In the genomic region with DNA sequence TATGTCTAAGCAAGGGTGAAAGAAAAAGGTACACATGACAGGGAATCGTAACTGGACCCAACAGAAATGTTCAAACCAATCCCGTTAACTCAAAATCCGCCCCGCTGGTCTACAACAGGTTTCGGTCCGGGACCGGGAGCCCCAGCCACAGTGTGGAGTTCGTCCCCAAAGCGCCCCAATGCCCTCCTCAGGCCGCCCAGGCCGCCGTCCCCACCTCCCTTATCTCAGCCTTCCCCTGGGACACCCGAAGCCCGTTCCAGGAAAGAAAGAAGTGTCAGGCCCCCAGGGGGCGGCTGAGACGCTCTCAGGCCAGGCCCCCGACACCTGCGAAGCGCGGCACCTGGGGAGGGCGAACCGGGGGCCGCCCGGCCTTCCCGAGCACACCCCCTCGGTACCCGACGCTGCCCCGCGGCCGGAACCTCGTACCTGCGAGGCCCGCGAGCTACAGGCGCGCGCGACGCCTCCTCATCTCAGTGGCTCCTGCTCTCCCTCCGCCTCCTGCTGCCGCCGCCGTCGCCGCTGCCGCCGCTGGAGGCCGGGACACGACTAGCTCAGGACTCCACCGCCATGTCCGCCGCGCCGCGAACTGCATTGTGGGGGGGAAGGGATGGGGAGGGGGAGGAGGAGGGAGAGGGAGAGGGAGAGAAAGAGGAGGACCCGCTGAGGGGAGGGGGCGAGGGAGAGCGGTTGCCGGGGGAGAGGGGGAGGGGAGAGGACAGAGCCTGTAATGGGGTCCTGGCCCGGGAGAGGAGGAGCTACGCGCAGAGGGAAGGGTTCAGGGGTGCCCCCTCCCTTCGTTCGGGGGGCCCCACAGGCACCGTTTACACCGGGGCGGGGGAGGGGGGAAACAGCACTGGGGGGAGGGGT, we compare ENCODE assay signal across 8 cellular contexts. TPM values are rescaled to one million over a fixed set of nuclear protein-coding genes. Genes with fewer than 3 reads are reported as not detected.
DNase-seq lines count a peak whose midpoint lies in the region; ATAC-seq and TF ChIP-seq lines count a peak whose summit lies in the region.

A gene with protein sequence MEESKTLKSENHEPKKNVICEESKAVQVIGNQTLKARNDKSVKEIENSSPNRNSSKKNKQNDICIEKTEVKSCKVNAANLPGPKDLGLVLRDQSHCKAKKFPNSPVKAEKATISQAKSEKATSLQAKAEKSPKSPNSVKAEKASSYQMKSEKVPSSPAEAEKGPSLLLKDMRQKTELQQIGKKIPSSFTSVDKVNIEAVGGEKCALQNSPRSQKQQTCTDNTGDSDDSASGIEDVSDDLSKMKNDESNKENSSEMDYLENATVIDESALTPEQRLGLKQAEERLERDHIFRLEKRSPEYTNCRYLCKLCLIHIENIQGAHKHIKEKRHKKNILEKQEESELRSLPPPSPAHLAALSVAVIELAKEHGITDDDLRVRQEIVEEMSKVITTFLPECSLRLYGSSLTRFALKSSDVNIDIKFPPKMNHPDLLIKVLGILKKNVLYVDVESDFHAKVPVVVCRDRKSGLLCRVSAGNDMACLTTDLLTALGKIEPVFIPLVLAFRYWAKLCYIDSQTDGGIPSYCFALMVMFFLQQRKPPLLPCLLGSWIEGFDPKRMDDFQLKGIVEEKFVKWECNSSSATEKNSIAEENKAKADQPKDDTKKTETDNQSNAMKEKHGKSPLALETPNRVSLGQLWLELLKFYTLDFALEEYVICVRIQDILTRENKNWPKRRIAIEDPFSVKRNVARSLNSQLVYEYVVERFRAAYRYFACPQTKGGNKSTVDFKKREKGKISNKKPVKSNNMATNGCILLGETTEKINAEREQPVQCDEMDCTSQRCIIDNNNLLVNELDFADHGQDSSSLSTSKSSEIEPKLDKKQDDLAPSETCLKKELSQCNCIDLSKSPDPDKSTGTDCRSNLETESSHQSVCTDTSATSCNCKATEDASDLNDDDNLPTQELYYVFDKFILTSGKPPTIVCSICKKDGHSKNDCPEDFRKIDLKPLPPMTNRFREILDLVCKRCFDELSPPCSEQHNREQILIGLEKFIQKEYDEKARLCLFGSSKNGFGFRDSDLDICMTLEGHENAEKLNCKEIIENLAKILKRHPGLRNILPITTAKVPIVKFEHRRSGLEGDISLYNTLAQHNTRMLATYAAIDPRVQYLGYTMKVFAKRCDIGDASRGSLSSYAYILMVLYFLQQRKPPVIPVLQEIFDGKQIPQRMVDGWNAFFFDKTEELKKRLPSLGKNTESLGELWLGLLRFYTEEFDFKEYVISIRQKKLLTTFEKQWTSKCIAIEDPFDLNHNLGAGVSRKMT (N-terminal part only) (minus strand): TSS at position 588 of the 867 bp plus-strand sequence. CDS start 26,812 bp downstream, outside the sequence.

- no peak for TF ChIP-seq RAD21 in IMR-90 (IDR thresholded peaks at IDR 0.05; ENCODE audit: low read length)

- peak within 1 kb of the TSS; percentile 30; the same call in 1 of the 2 replicates for H3K18ac ChIP-seq in IMR-90 (ENCODE audit: low read depth, low read length)

- no peaks in the 10 kb centered on the region for H3K9me3 ChIP-seq in IMR-90 (ENCODE audit: control insufficient read depth, insufficient read depth, low read length)
- H3K9me3 ChIP-seq in Panc1 (ENCODE audit: control insufficient read depth, insufficient read depth, low read depth, low read length), result no peaks in the 10 kb centered on the region

- H3K4me2 ChIP-seq in IMR-90 (ENCODE audit: low read depth, low read length), result peak within 1 kb of the TSS; percentile 86

- H2BK5ac ChIP-seq in IMR-90 (ENCODE audit: low read depth, low read length, poor library complexity, severe bottlenecking), result peak within 1 kb of the TSS; percentile 85

- H3K27me3 ChIP-seq in IMR-90 (ENCODE audit: control insufficient read depth, insufficient read depth, low read length), result no peaks in the 10 kb centered on the region
- no peaks in the 10 kb centered on the region for H3K27me3 ChIP-seq in Panc1 (ENCODE audit: control insufficient read depth, insufficient read depth, low read length)

- H3K4me1 ChIP-seq in IMR-90 (ENCODE audit: control insufficient read depth, insufficient read depth, low read length), result peaks cover 4% of the 10 kb centered on the region
- peaks cover 26% of the 10 kb centered on the region for H3K4me1 ChIP-seq in Panc1 (ENCODE audit: control insufficient read depth, insufficient read depth, low read length)

- dilution Hi-C loops in IMR-90 (cut with HindIII; ENCODE audit: low sequenced_read_pairs, unreplicated experiment), result no loop called here

- TF ChIP-seq CTCF in IMR-90 (conservative IDR thresholded peaks at IDR 0.05; ENCODE audit: low read depth, low read length) (0 out of 2 replicates have a peak, but pooled peaks have one; percentile 10), Panc1 (IDR thresholded peaks at IDR 0.05) (no peak)

- peak within 1 kb of the TSS; percentile 78 for H3K14ac ChIP-seq in IMR-90 (replicated peaks; ENCODE audit: low read depth, low read length)

- H4K20me1 ChIP-seq in IMR-90 (ENCODE audit: insufficient read depth, low read length), result peaks cover 40% of the 10 kb centered on the region

- peak within 1 kb of the TSS; percentile 83 for H3K9ac ChIP-seq in IMR-90 (ENCODE audit: low read depth, low read length)

- peak within 1 kb of the TSS; percentile 70 for H3K23ac ChIP-seq in IMR-90 (ENCODE audit: low read depth, low read length)

- H3K4me3 ChIP-seq in IMR-90 (ENCODE audit: insufficient read depth, low read depth, low read length) (peak within 1 kb of the TSS; percentile 91), Panc1 (ENCODE audit: low read depth in 2 of 2, low read length in 2 of 2) (peak within 1 kb of the TSS; percentile 81 to 96)

- peak within 1 kb of the TSS in 8 of 10 donors; percentile 62 to 86 (median 78) for H3K4me3 Mint-ChIP-seq in naive thymus-derived CD8-positive, alpha-beta T cell
- no peak within 1 kb of the TSS for H3K4me3 Mint-ChIP-seq in stimulated activated memory B cell treated with anti-CD40 and anti-IgM and Interleukin-4, amounts not matched to agents 10 μg/mL and 1 μg/mL and 100 μg/mL, for 72 hours

- peak; percentile 95 for DNase-seq in COLO668 (lab: John Stamatoyannopoulos, UW; ENCODE audit: unreplicated experiment)
- DNase-seq in IMR-90, result peak; percentile 75
- DNase-seq in Panc1 (ENCODE audit: low read depth, low spot score), result no peak
- peak; percentile 51 to 63 for DNase-seq in activated T-helper 1 cell treated with anti-CD3 and anti-CD28 coated beads, Interleukin-2, amount 50 U/mL, for 16 hours (ENCODE audit: low read depth in 1 of 2, low spot score in 1 of 2)
- DNase-seq in fibroblast of peridontal ligament (ENCODE audit: extremely low read depth), result peak; percentile 68
- peak in 7 of 10 donors; percentile 61 to 88 (median 70) for DNase-seq in naive thymus-derived CD8-positive, alpha-beta T cell

- peak within 1 kb of the TSS; percentile 38 for H4K5ac ChIP-seq in IMR-90 (ENCODE audit: low read depth, low read length)

- peak within 1 kb of the TSS; percentile 84 to 92 for H4K8ac ChIP-seq in IMR-90 (ENCODE audit: low read depth in 2 of 2, low read length in 2 of 2)

- peak within 1 kb of the TSS; percentile 64 for H2BK120ac ChIP-seq in IMR-90 (ENCODE audit: low read depth, low read length)

- H3K36me3 ChIP-seq in IMR-90 (ENCODE audit: control insufficient read depth, insufficient read depth, low read length) (no peaks in the 10 kb centered on the region), Panc1 (ENCODE audit: control insufficient read depth, insufficient read depth, low read length) (peaks cover 2% of the 10 kb centered on the region; the same call in 1 of the 2 replicates)

- no TSS peak for BruUV-seq in IMR-90 (replicated peaks; lab: Mats Ljungman, UMichigan)
- BruUV-seq in Panc1 (replicated peaks; lab: Mats Ljungman, UMichigan), result no TSS peak

- H3K27ac Mint-ChIP-seq in naive thymus-derived CD8-positive, alpha-beta T cell, result peak within 1 kb of the TSS; percentile 72 to 95 (median 87)
- no peak within 1 kb of the TSS for H3K27ac Mint-ChIP-seq in stimulated activated memory B cell treated with anti-CD40 and anti-IgM and Interleukin-4, amounts not matched to agents 10 μg/mL and 1 μg/mL and 100 μg/mL, for 72 hours

- peak within 1 kb of the TSS; percentile 99 for H2AFZ ChIP-seq in IMR-90 (replicated peaks; ENCODE audit: low read length, poor library complexity)

- H3K27ac ChIP-seq in IMR-90 (ENCODE audit: insufficient read depth, low read length) (peak within 1 kb of the TSS; percentile 81), Panc1 (ENCODE audit: low read length) (peak within 1 kb of the TSS; percentile 93)

- peak within 1 kb of the TSS; percentile 82; the same call in 1 of the 2 replicates for H2AK5ac ChIP-seq in IMR-90 (ENCODE audit: low read depth, low read length)

- no peak within 1 kb of the TSS for H2BK20ac ChIP-seq in IMR-90 (ENCODE audit: low read depth, low read length)

- H3K9me1 ChIP-seq in IMR-90 (ENCODE audit: insufficient read depth, low read length), result 0 out of 2 replicates have a peak, but pooled peaks cover 3% of the 10 kb centered on the region

- no peaks in the 10 kb centered on the region for H3K9me3 Mint-ChIP-seq in naive thymus-derived CD8-positive, alpha-beta T cell
- H3K9me3 Mint-ChIP-seq in stimulated activated memory B cell treated with anti-CD40 and anti-IgM and Interleukin-4, amounts not matched to agents 10 μg/mL and 1 μg/mL and 100 μg/mL, for 72 hours, result no peaks in the 10 kb centered on the region

- 0% methylated on average over 27 of the region's 68 CpGs; no CpG with 5 or more reads in 1 of the 2 experiments for WGBS in IMR-90 (ENCODE audit: extremely low coverage in 2 of 2, insufficient read length in 1 of 2), 2 experiments

- intact Hi-C loops in IMR-90 (cut with micrococcal nuclease) (loop anchor here (1.0 to 2.0 kb wide), 2 partner anchors 22 to 134 kb away; no protein-coding TSS in a partner anchor), Panc1 (cut with micrococcal nuclease; ENCODE audit: unreplicated experiment) (no loop called here)

- TF ChIP-seq POLR2A in IMR-90 (IDR thresholded peaks at IDR 0.05; ENCODE audit: low read depth, low read length), result no peak

- H3K4ac ChIP-seq in IMR-90 (ENCODE audit: low read depth, low read length), result peak within 1 kb of the TSS; percentile 86

- H2AK9ac ChIP-seq in IMR-90 (replicated peaks; ENCODE audit: low read depth, low read length, poor library complexity), result peak within 1 kb of the TSS; percentile 97

- H2BK15ac ChIP-seq in IMR-90 (ENCODE audit: low read depth, low read length), result peak within 1 kb of the TSS; percentile 0; the same call in 1 of the 3 replicates

- H4K91ac ChIP-seq in IMR-90 (ENCODE audit: insufficient read depth, low read depth, low read length), result peak within 1 kb of the TSS; percentile 72

- ATAC-seq in GM21367 (IDR thresholded peaks at IDR 0.05; ENCODE audit: unreplicated experiment) (peak; percentile 40), IMR-90 (ENCODE audit: low read depth) (peak; percentile 74), Panc1 (peak; percentile 81)
- ATAC-seq in naive thymus-derived CD8-positive, alpha-beta T cell, result peak; percentile 51 to 55
- peak; percentile 81 for ATAC-seq in stimulated activated memory B cell treated with anti-CD40 and anti-IgM and Interleukin-4, amounts not matched to agents 10 μg/mL and 1 μg/mL and 100 μg/mL, for 72 hours

- POLR2A ChIA-PET in IMR-90 (lab: Charles Lee; ENCODE audit: unreplicated experiment), result interaction anchor here (0.6 kb wide), 3 partner anchors 22 to 48 kb away, joined by 3 to 15 read pairs (median 11); no protein-coding TSS in a partner anchor
- POLR2A ChIA-PET in Panc1 (lab: Charles Lee), result interaction anchor here (0.6 to 1.0 kb wide), 13 partner anchors 15 to 651 kb away, joined by 3 to 12 read pairs (median 5); no protein-coding TSS in a partner anchor
- POLR2A ChIA-PET in naive thymus-derived CD8-positive, alpha-beta T cell (lab: Charles Lee), result interaction anchor here (0.5 to 2.6 kb wide), 33 partner anchors 11 to 673 kb away, joined by 3 to 67 read pairs (median 5); partner anchors contain the start of genes CC2D1B, GPX7, ORC1 and PRPF38A

- no peaks in the 10 kb centered on the region for H3K27me3 Mint-ChIP-seq in naive thymus-derived CD8-positive, alpha-beta T cell
- no peaks in the 10 kb centered on the region for H3K27me3 Mint-ChIP-seq in stimulated activated memory B cell treated with anti-CD40 and anti-IgM and Interleukin-4, amounts not matched to agents 10 μg/mL and 1 μg/mL and 100 μg/mL, for 72 hours

- peaks cover 21 to 40% (median 38%) of the 10 kb centered on the region in 4 donors for H3K4me1 Mint-ChIP-seq in naive thymus-derived CD8-positive, alpha-beta T cell
- H3K4me1 Mint-ChIP-seq in stimulated activated memory B cell treated with anti-CD40 and anti-IgM and Interleukin-4, amounts not matched to agents 10 μg/mL and 1 μg/mL and 100 μg/mL, for 72 hours, result peaks cover 35% of the 10 kb centered on the region

- peaks cover 8 to 49% of the 10 kb centered on the region in 2 experiments; a peak in 2 of 4 replicates for H3K79me1 ChIP-seq in IMR-90 (ENCODE audit: low read depth in 1 of 2, low read length in 2 of 2)

- peak within 1 kb of the TSS; percentile 86 for H3K56ac ChIP-seq in IMR-90 (ENCODE audit: extremely low read depth, insufficient read depth, low read length)

- H3K36me3 Mint-ChIP-seq in naive thymus-derived CD8-positive, alpha-beta T cell, result no peaks in the 10 kb centered on the region
- H3K36me3 Mint-ChIP-seq in stimulated activated memory B cell treated with anti-CD40 and anti-IgM and Interleukin-4, amounts not matched to agents 10 μg/mL and 1 μg/mL and 100 μg/mL, for 72 hours, result peaks cover 5% of the 10 kb centered on the region

- CTCF ChIA-PET in IMR-90 (lab: Yijun Ruan, JAX) (interaction anchor here (0.6 kb wide), 1 partner anchor 448 kb away, joined by 4 read pairs; no protein-coding TSS in a partner anchor), Panc1 (lab: Charles Lee) (interaction anchor here (0.6 to 1.1 kb wide), 6 partner anchors 89 to 302 kb away, joined by 3 to 10 read pairs (median 6); no protein-coding TSS in a partner anchor)

- in situ Hi-C loops in IMR-90 (cut with MboI; ENCODE audit: low sequenced_read_pairs) (no loop called here), Panc1 (cut with HindIII; ENCODE audit: low pct_unique_long_range_greater_than_20kb, low sequenced_read_pairs) (no loop called here)

RNA-seq across cellular contexts. Expression of the gene that starts here (rescaled TPM):
- 10.9 and 28.6 TPM in 2 replicates for total RNA-seq in IMR-90 (2012; rRNA removed)
- 40.0 and 42.7 TPM in 2 replicates for polyA plus RNA-seq in IMR-90 (2012; rRNA removed)
- polyA plus RNA-seq in IMR-90 (2012; cell fraction: cytosol; rRNA removed), result 4.6 and 8.0 TPM in 2 replicates
- 94.9 and 117 TPM in 2 replicates for polyA plus RNA-seq in IMR-90 (2012; cell fraction: nucleus; rRNA removed; ENCODE audit: low replicate concordance)
- total RNA-seq in Panc1 (2021; ENCODE audit: unreplicated experiment), result 67.4 TPM
- polyA plus RNA-seq in Panc1 (2012; ENCODE audit: insufficient read length), result 52.8 TPM
- 100 to 1,000 TPM; 171 to 178 TPM for total RNA-seq in naive thymus-derived CD8-positive, alpha-beta T cell
- 10 to 100 TPM; 31.6 to 40.9 (median 32.7) TPM for polyA plus RNA-seq in naive thymus-derived CD8-positive, alpha-beta T cell
